ENCODE assay signal across 8 cellular contexts in genomic region chr10:3623746-3624145, GRCh38.
DNase-seq lines count a peak whose midpoint lies in the region; ATAC-seq and TF ChIP-seq lines count a peak whose summit lies in the region.

No MANE protein-coding gene starts in this region.

- H3K4me1 Mint-ChIP-seq in natural killer cell treated with Interleukin-12 subunit alpha and Interleukin-12 subunit beta and Interleukin-15 and Interleukin-18, amount 100 ng/mL, for 72 hours (ENCODE audit: low read depth in 2 of 2) = peaks cover 8 to 10% of the 10 kb centered on the region in 2 donors

- H3K9me3 ChIP-seq in left ventricle myocardium inferior (replicated peaks) = peaks cover 37% of the 10 kb centered on the region

- peaks cover 13% of the 10 kb centered on the region for H3K36me3 Mint-ChIP-seq in natural killer cell treated with Interleukin-12 subunit alpha and Interleukin-12 subunit beta and Interleukin-15 and Interleukin-18, amount 100 ng/mL, for 72 hours

- peak overlapping the region; percentile 69 for H3K27ac ChIP-seq in left ventricle myocardium inferior (replicated peaks)

- DNase-seq in AG09309 (ENCODE audit: low read depth) (peak; percentile 86), NCI-H460 (ENCODE audit: extremely low read depth, low read depth) (peak; percentile 26), left ventricle myocardium inferior (no peak), NCI-H82 (lab: John Stamatoyannopoulos, UW) (no peak), Kasumi-1 (lab: John Stamatoyannopoulos, UW) (no peak), NCI-H2171 treated with DMSO at 0.1 percent for 48 hours (lab: John Stamatoyannopoulos, UW) (no peak)
- DNase-seq in natural killer cell treated with Interleukin-12 subunit alpha and Interleukin-12 subunit beta and Interleukin-15 and Interleukin-18, amount 100 ng/mL, for 72 hours (ENCODE audit: low spot score) = no peak

- H3K4me3 ChIP-seq in AG09309 (ENCODE audit: control insufficient read depth, low read depth, low read length) (no peak overlapping the region), left ventricle myocardium inferior (peak overlapping the region; percentile 29)

- H3K27ac Mint-ChIP-seq in natural killer cell treated with Interleukin-12 subunit alpha and Interleukin-12 subunit beta and Interleukin-15 and Interleukin-18, amount 100 ng/mL, for 72 hours = no peak overlapping the region

- peaks cover 24% of the 10 kb centered on the region for H3K4me1 ChIP-seq in left ventricle myocardium inferior

- no peaks in the 10 kb centered on the region for H3K27me3 ChIP-seq in left ventricle myocardium inferior (ENCODE audit: low read depth)

- peaks cover 10 to 12% of the 10 kb centered on the region in 2 donors for H3K27me3 Mint-ChIP-seq in natural killer cell treated with Interleukin-12 subunit alpha and Interleukin-12 subunit beta and Interleukin-15 and Interleukin-18, amount 100 ng/mL, for 72 hours

- H3K36me3 ChIP-seq in left ventricle myocardium inferior = no peaks in the 10 kb centered on the region

- peaks cover 7% of the 10 kb centered on the region for H3K9me3 Mint-ChIP-seq in natural killer cell treated with Interleukin-12 subunit alpha and Interleukin-12 subunit beta and Interleukin-15 and Interleukin-18, amount 100 ng/mL, for 72 hours

- ATAC-seq in GM21526 (IDR thresholded peaks at IDR 0.05; ENCODE audit: low FRiP score, unreplicated experiment) = peak; percentile 47
- ATAC-seq in natural killer cell treated with Interleukin-12 subunit alpha and Interleukin-12 subunit beta and Interleukin-15 and Interleukin-18, amount 100 ng/mL, for 72 hours = no peak

- TF ChIP-seq CTCF in AG09309 (IDR thresholded peaks at IDR 0.05; ENCODE audit: control insufficient read depth, insufficient read depth, low read depth, low read length, missing control alignments) = no peak
- no peak for TF ChIP-seq CTCF in left ventricle myocardium inferior (IDR thresholded peaks at IDR 0.05; ENCODE audit: borderline replicate concordance)

- intact Hi-C loops in left ventricle myocardium inferior (cut with micrococcal nuclease) = no loop called here

- H3K4me3 Mint-ChIP-seq in natural killer cell treated with Interleukin-12 subunit alpha and Interleukin-12 subunit beta and Interleukin-15 and Interleukin-18, amount 100 ng/mL, for 72 hours = no peak overlapping the region

Comparison
In these comparisons a context has a peak if more than half of its experiments do, and no peak if none do; other contexts are left out.
1. DNase-seq: peak in AG09309 (single experiment) and NCI-H460 (single experiment); none in left ventricle myocardium inferior (single experiment), NCI-H82 (single experiment), Kasumi-1 (0 of 2), NCI-H2171 treated with DMSO at 0.1 percent for 48 hours (single experiment) and natural killer cell treated with Interleukin-12 subunit alpha and Interleukin-12 subunit beta and Interleukin-15 and Interleukin-18, amount 100 ng/mL, for 72 hours (single experiment).